In genomic region chr17:38787999-38788398, GRCh38 we compare ENCODE assay signal across 8 cellular contexts. TPM values are rescaled to one million over a fixed set of nuclear protein-coding genes. Genes with fewer than 3 reads are reported as not detected.
A peak's percentile ranks its signal among the peaks of the same experiment; 100 is the strongest.
DNase-seq lines count a peak whose midpoint lies in the region; ATAC-seq and TF ChIP-seq lines count a peak whose summit lies in the region.
"Not testable (repeated sequence)": the region's sequence is repeated elsewhere in the genome, so short reads cannot be mapped to it uniquely, and the experiment has no call there.
"Had no signal": no experiment of that assay in that cellular context is flagged by ENCODE, and none has a peak within 500 bp of the region (broad histone marks: within the 10 kb centered on the region; RNA-seq: fewer than 3 reads in every experiment).

No MANE protein-coding gene starts in this region.

- not testable (repeated sequence) for H3K27ac ChIP-seq in HEK293 (ENCODE audit: extremely low read depth, low read depth, low read length)
- 0 out of 2 replicates have a peak overlapping the region, but pooled peaks have one; percentile 28 for H3K27ac ChIP-seq in PC-9

- peak overlapping the region; percentile 51 for H3K27ac Mint-ChIP-seq in T-helper 17 cell
- peak overlapping the region; percentile 46 to 59 for H3K27ac Mint-ChIP-seq in stimulated activated naive CD8-positive, alpha-beta T cell treated with anti-CD3 and anti-CD28 coated beads, Interleukin-15, amount 100 ng/mL, for 72 hours

- H3K9me3 Mint-ChIP-seq in stimulated activated naive CD8-positive, alpha-beta T cell treated with anti-CD3 and anti-CD28 coated beads, Interleukin-15, amount 100 ng/mL, for 72 hours, result not testable (repeated sequence)

- H3K9me3 ChIP-seq in HEK293 (ENCODE audit: control insufficient read depth, insufficient read depth, low read depth, low read length); PC-9 (ENCODE audit: insufficient read depth, low read depth); T-helper 17 cell (ENCODE audit: control insufficient read depth, low read length, poor library complexity, severe bottlenecking): not testable (repeated sequence)

- H3K27me3 Mint-ChIP-seq in T-helper 17 cell; stimulated activated naive CD8-positive, alpha-beta T cell treated with anti-CD3 and anti-CD28 coated beads, Interleukin-15, amount 100 ng/mL, for 72 hours: not testable (repeated sequence)

- not testable (repeated sequence) for H3K9me2 ChIP-seq in PC-9 (ENCODE audit: insufficient read depth)

- H3F3A ChIP-seq in PC-9 (ENCODE audit: insufficient read depth, low read depth), result peaks cover 25% of the 10 kb centered on the region

- not testable (repeated sequence) for TF ChIP-seq CTCF in HEK293 (tag by site-specific recombination; IDR thresholded peaks at IDR 0.05); PC-9 (conservative IDR thresholded peaks at IDR 0.05)

- CTCF ChIA-PET in HEK293 (lab: Yijun Ruan, JAX), result interaction anchor here (0.5 to 0.6 kb wide), 2 partner anchors 8 to 194 kb away, joined by 3 read pairs; no protein-coding TSS in a partner anchor
- CTCF ChIA-PET in PC-9 (lab: Charles Lee), result not testable (repeated sequence)

- intact Hi-C loops in PC-9 (cut with micrococcal nuclease; ENCODE audit: unreplicated experiment), result not testable (repeated sequence)

- not testable (repeated sequence) for H3K4me3 Mint-ChIP-seq in T-helper 17 cell; stimulated activated naive CD8-positive, alpha-beta T cell treated with anti-CD3 and anti-CD28 coated beads, Interleukin-15, amount 100 ng/mL, for 72 hours

- POLR2A ChIA-PET in HEK293 (lab: Yijun Ruan, JAX), result interaction anchor here (0.6 to 1.4 kb wide), 3 partner anchors 12 to 192 kb away, joined by 3 to 4 read pairs (median 4); partner anchors contain the start of gene PIP4K2B
- POLR2A ChIA-PET in PC-9 (lab: Charles Lee; ENCODE audit: unreplicated experiment), result not testable (repeated sequence)

- not testable (repeated sequence) for H3K4me2 ChIP-seq in PC-9

- not testable (repeated sequence) for H3K4me3 ChIP-seq in HEK293 (ENCODE audit: low read depth, low read length); PC-9

- ATAC-seq in T-helper 17 cell; stimulated activated naive CD8-positive, alpha-beta T cell treated with anti-CD3 and anti-CD28 coated beads, Interleukin-15, amount 100 ng/mL, for 72 hours: not testable (repeated sequence)

- not testable (repeated sequence) for H3K4me1 ChIP-seq in HEK293 (ENCODE audit: control insufficient read depth, insufficient read depth, low read length)
- H3K4me1 ChIP-seq in PC-9 (replicated peaks; ENCODE audit: insufficient read depth), result peaks cover 20% of the 10 kb centered on the region

- not testable (repeated sequence) for H3K27me3 ChIP-seq in PC-9 (ENCODE audit: insufficient read depth, low read depth)

- not testable (repeated sequence) for DNase-seq in PC-9; T-helper 17 cell; stimulated activated naive CD8-positive, alpha-beta T cell treated with anti-CD3 and anti-CD28 coated beads, Interleukin-15, amount 100 ng/mL, for 72 hours

- H2AFZ ChIP-seq in PC-9, result not testable (repeated sequence)

- H3K36me3 ChIP-seq in HEK293 (ENCODE audit: control insufficient read depth in 2 of 2, insufficient read depth in 1 of 2, low read length in 2 of 2) (peaks cover 49 to 53% of the 10 kb centered on the region in 2 experiments), PC-9 (ENCODE audit: low read depth) (peaks cover 12% of the 10 kb centered on the region)

- peaks cover 14% of the 10 kb centered on the region for H3K4me1 Mint-ChIP-seq in T-helper 17 cell
- H3K4me1 Mint-ChIP-seq in stimulated activated naive CD8-positive, alpha-beta T cell treated with anti-CD3 and anti-CD28 coated beads, Interleukin-15, amount 100 ng/mL, for 72 hours, result peaks cover 12% of the 10 kb centered on the region

- H4K20me1 ChIP-seq in PC-9 (ENCODE audit: insufficient read depth), result not testable (repeated sequence)

- H3K36me3 Mint-ChIP-seq in T-helper 17 cell (ENCODE audit: low read depth), result not testable (repeated sequence)

- not testable (repeated sequence) for BruUV-seq in PC-9 (replicated peaks; lab: Mats Ljungman, UMichigan)

- peaks cover 33% of the 10 kb centered on the region for H3K79me2 ChIP-seq in PC-9 (ENCODE audit: low read depth)

TF ChIP-seq in HEK293, 187 proteins besides CTCF, POLR2A, EP300 and RAD21:
- peak; percentile 51; the same call in 1 of the 2 replicates for TF ChIP-seq ZBTB11 (tag by site-specific recombination; conservative IDR thresholded peaks at IDR 0.05; ENCODE audit: low read depth)
- TF ChIP-seq ZNF394 (tag by site-specific recombination; IDR thresholded peaks at IDR 0.05; ENCODE audit: borderline replicate concordance), result peak; percentile 52; the same call in 1 of the 2 replicates
- peak; percentile 33; the same call in 1 of the 2 replicates for TF ChIP-seq ZNF426 (tag by site-specific recombination; IDR thresholded peaks at IDR 0.05)
- 0 out of 2 replicates have a peak, but pooled peaks have one; percentile 32 for TF ChIP-seq ZNF518A (tag by site-specific recombination; conservative IDR thresholded peaks at IDR 0.05; ENCODE audit: low read depth)
- peak; percentile 33; the same call in 1 of the 2 replicates for TF ChIP-seq ZNF623 (tag by site-specific recombination; IDR thresholded peaks at IDR 0.05)

RNA-seq across cellular contexts. Expression of gene PIP4K2B, which starts 11.4 kb away (rescaled TPM):
- 40.6 and 47.4 TPM in 2 replicates for total RNA-seq in PC-9 (2021)
- total RNA-seq in T-helper 17 cell, result 10 to 100 TPM; 28.2 to 33.5 TPM

RNA-seq across cellular contexts. Expression of gene PSMB3, which starts 35.5 kb away (rescaled TPM):
- total RNA-seq in PC-9 (2021) (262 and 278 TPM in 2 replicates), T-helper 17 cell (10 to 100 TPM; 78.5 to 85.5 TPM)

RNA-seq across cellular contexts. Expression of gene CWC25, which starts 37.1 kb away (rescaled TPM):
- total RNA-seq in PC-9 (2021), result 13.7 and 13.9 TPM in 2 replicates
- 10 to 100 TPM; 69.6 to 88.5 TPM for total RNA-seq in T-helper 17 cell

RNA-seq across cellular contexts. Expression of gene PCGF2, which starts 39.9 kb away (rescaled TPM):
- total RNA-seq in PC-9 (2021) (26.9 and 43.3 TPM in 2 replicates), T-helper 17 cell (not detected)
- total RNA-seq: B cell; CD4-positive, alpha-beta memory T cell; CD4-positive, alpha-beta T cell; CD8-positive, alpha-beta T cell had no signal

RNA-seq across cellular contexts. Expression of gene CISD3, which starts 57.9 kb away (rescaled TPM):
- total RNA-seq in PC-9 (2021) (36.6 and 38.1 TPM in 2 replicates), T-helper 17 cell (10 to 100 TPM; 12.0 to 12.8 TPM)
